ENCODE assay signal across 14 cellular contexts in the genomic region with DNA sequence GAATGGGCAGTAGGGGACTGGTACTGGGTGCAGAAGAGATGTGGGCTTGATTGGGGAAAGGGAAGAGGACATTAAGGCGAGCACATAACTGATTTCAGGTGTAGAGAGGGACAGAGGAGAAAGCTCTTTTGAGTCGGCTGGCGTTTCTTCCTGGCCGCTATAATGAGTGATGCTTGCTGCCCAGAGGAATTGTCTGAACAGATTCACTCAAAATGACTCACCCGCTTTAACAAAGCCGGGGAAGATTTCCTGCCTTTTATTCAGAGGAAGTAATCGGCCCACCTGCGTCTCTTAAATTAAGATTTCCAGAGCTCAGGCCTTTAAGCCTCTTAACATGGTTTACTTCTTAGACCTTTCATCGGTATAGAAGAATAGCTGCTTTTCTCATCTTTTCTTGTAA.
DNase-seq lines count a peak whose midpoint lies in the region; ATAC-seq and TF ChIP-seq lines count a peak whose summit lies in the region.
"Had no signal": no experiment of that assay in that cellular context is flagged by ENCODE, and none has a peak within 500 bp of the region (broad histone marks: within the 10 kb centered on the region; RNA-seq: fewer than 3 reads in every experiment).

No MANE protein-coding gene starts in this region.

- H2BK15ac ChIP-seq in IMR-90 (ENCODE audit: low read depth, low read length), result no peak overlapping the region

- H3K4me1 ChIP-seq in IMR-90 (ENCODE audit: control insufficient read depth, insufficient read depth, low read length) (no peaks in the 10 kb centered on the region; the same call in 1 of the 2 replicates), body of pancreas (no peaks in the 10 kb centered on the region)
- H3K4me1 ChIP-seq: upper lobe of right lung had no signal

- no peaks in the 10 kb centered on the region for H3K9me1 ChIP-seq in IMR-90 (ENCODE audit: insufficient read depth, low read length)

- H3K27ac ChIP-seq in IMR-90 (ENCODE audit: insufficient read depth, low read length) (no peak overlapping the region), brain microvascular endothelial cell (no peak overlapping the region), body of pancreas (no peak overlapping the region)
- H3K27ac ChIP-seq: upper lobe of right lung had no signal

- H3K4me3 ChIP-seq in IMR-90 (ENCODE audit: insufficient read depth, low read depth, low read length) (no peak overlapping the region), brain microvascular endothelial cell (ENCODE audit: low read depth, low read length) (no peak overlapping the region), body of pancreas (no peak overlapping the region)
- H3K4me3 ChIP-seq: upper lobe of right lung had no signal

- in situ Hi-C loops in IMR-90 (cut with MboI; ENCODE audit: low sequenced_read_pairs), result no loop called here
- in situ Hi-C loops in brain microvascular endothelial cell (cut with HindIII; ENCODE audit: low pct_ligation_motif_present, low sequenced_read_pairs), result no loop called here

- H3K27me3 ChIP-seq in IMR-90 (ENCODE audit: control insufficient read depth, insufficient read depth, low read length) (no peaks in the 10 kb centered on the region), brain microvascular endothelial cell (replicated peaks) (no peaks in the 10 kb centered on the region), body of pancreas (no peaks in the 10 kb centered on the region)
- H3K27me3 ChIP-seq: upper lobe of right lung had no signal

- no peak overlapping the region for H2AK5ac ChIP-seq in IMR-90 (ENCODE audit: low read depth, low read length)

- H3K36me3 ChIP-seq in IMR-90 (ENCODE audit: control insufficient read depth, insufficient read depth, low read length) (no peaks in the 10 kb centered on the region), brain microvascular endothelial cell (replicated peaks) (no peaks in the 10 kb centered on the region), body of pancreas (replicated peaks in 1 of 2; ENCODE audit: insufficient read depth in 1 of 2, low read depth in 2 of 2) (no peaks in the 10 kb centered on the region)
- H3K36me3 ChIP-seq: upper lobe of right lung had no signal

- TF ChIP-seq POLR2A in IMR-90 (IDR thresholded peaks at IDR 0.05; ENCODE audit: low read depth, low read length) (no peak), body of pancreas (IDR thresholded peaks at IDR 0.05) (no peak)

- BruUV-seq in IMR-90 (replicated peaks; lab: Mats Ljungman, UMichigan), result no TSS peak

- no peak overlapping the region for H4K8ac ChIP-seq in IMR-90 (ENCODE audit: low read depth in 2 of 2, low read length in 2 of 2)

- H2BK5ac ChIP-seq in IMR-90 (ENCODE audit: low read depth, low read length, poor library complexity, severe bottlenecking), result no peak overlapping the region

- DNase-seq in D341Med (ENCODE audit: low spot score) (peak; percentile 4), IMR-90 (no peak), brain microvascular endothelial cell (peak; percentile 16), iris pigment epithelial cell (ENCODE audit: low read depth) (peak; percentile 35), NCI-H774 (lab: John Stamatoyannopoulos, UW) (no peak), NCI-H2171 (lab: John Stamatoyannopoulos, UW) (no peak), body of pancreas (no peak)
- DNase-seq: activated B cell treated with CpG ODN at 0.5 μM for 24 hours; activated T-cell treated with anti-CD3 and anti-CD28 coated beads, Interleukin-2, amount 50 U/mL, for 72 hours; aorta; NCI-H1105 treated with DMSO at 0.1 percent for 48 hours; stimulated activated CD4-positive, alpha-beta T cell treated with anti-CD3 and anti-CD28 coated beads, Interleukin-2, amount 100 ng/mL, for 24 hours; upper lobe of right lung had no signal

- H2AFZ ChIP-seq in IMR-90 (replicated peaks; ENCODE audit: low read length, poor library complexity), result peak overlapping the region; percentile 44

- H4K20me1 ChIP-seq in IMR-90 (ENCODE audit: insufficient read depth, low read length), result no peaks in the 10 kb centered on the region

- no peak overlapping the region; the same call in 1 of the 2 replicates for H3K4me2 ChIP-seq in IMR-90 (ENCODE audit: low read depth, low read length)

- POLR2A ChIA-PET in IMR-90 (lab: Charles Lee; ENCODE audit: unreplicated experiment), result no interaction called here

- no peak overlapping the region for H3K14ac ChIP-seq in IMR-90 (replicated peaks; ENCODE audit: low read depth, low read length)

- CTCF ChIA-PET in IMR-90 (lab: Yijun Ruan, JAX), result interaction anchor here (0.5 kb wide), 1 partner anchor 87 kb away, joined by 4 read pairs; no protein-coding TSS in a partner anchor

- H3K4ac ChIP-seq in IMR-90 (ENCODE audit: low read depth, low read length), result no peak overlapping the region

- H3K9ac ChIP-seq in IMR-90 (ENCODE audit: low read depth, low read length), result no peak overlapping the region

- dilution Hi-C loops in IMR-90 (cut with HindIII; ENCODE audit: low sequenced_read_pairs, unreplicated experiment), result no loop called here

- no peak overlapping the region for H2AK9ac ChIP-seq in IMR-90 (replicated peaks; ENCODE audit: low read depth, low read length, poor library complexity)

- no peak overlapping the region for H3K18ac ChIP-seq in IMR-90 (ENCODE audit: low read depth, low read length)

- H3K56ac ChIP-seq in IMR-90 (ENCODE audit: extremely low read depth, insufficient read depth, low read length), result no peak overlapping the region

- no peak overlapping the region for H2BK20ac ChIP-seq in IMR-90 (ENCODE audit: low read depth, low read length)

- TF ChIP-seq RAD21 in IMR-90 (IDR thresholded peaks at IDR 0.05; ENCODE audit: low read length), result no peak

- ATAC-seq in IMR-90 (ENCODE audit: low read depth), result no peak
- no peak for ATAC-seq in HG02759 (IDR thresholded peaks at IDR 0.05; ENCODE audit: unreplicated experiment)
- no peak for ATAC-seq in body of pancreas
- ATAC-seq: activated T-cell treated with anti-CD3 and anti-CD28 coated beads, Interleukin-2, amount 50 U/mL, for 72 hours; upper lobe of right lung had no signal

- TF ChIP-seq CTCF in IMR-90 (conservative IDR thresholded peaks at IDR 0.05; ENCODE audit: low read depth, low read length), result no peak
- no peak for TF ChIP-seq CTCF in brain microvascular endothelial cell (IDR thresholded peaks at IDR 0.05; ENCODE audit: low read depth, low read length, missing control alignments)
- TF ChIP-seq CTCF in body of pancreas (IDR thresholded peaks at IDR 0.05), result no peak

- no peak overlapping the region for H3K23ac ChIP-seq in IMR-90 (ENCODE audit: low read depth, low read length)

- no peak overlapping the region for H2BK120ac ChIP-seq in IMR-90 (ENCODE audit: low read depth, low read length)

- no peak overlapping the region for H4K5ac ChIP-seq in IMR-90 (ENCODE audit: low read depth, low read length)

- no peaks in the 10 kb centered on the region for H3K79me1 ChIP-seq in IMR-90 (ENCODE audit: low read depth in 1 of 2, low read length in 2 of 2)

- 73% methylated on average over 2 of the region's 9 CpGs; no CpG with 5 or more reads in 1 of the 2 experiments for WGBS in IMR-90 (ENCODE audit: extremely low coverage in 2 of 2, insufficient read length in 1 of 2), 2 experiments
- 70 to 78% methylated on average over 8 to 9 of the region's 9 CpGs for WGBS in body of pancreas, 2 donors

- H3K9me3 ChIP-seq in IMR-90 (ENCODE audit: control insufficient read depth, insufficient read depth, low read length) (no peaks in the 10 kb centered on the region), body of pancreas (no peaks in the 10 kb centered on the region)
- H3K9me3 ChIP-seq: upper lobe of right lung had no signal

- H4K91ac ChIP-seq in IMR-90 (ENCODE audit: insufficient read depth, low read depth, low read length), result no peak overlapping the region

- intact Hi-C loops in IMR-90 (cut with micrococcal nuclease) (no loop called here), body of pancreas (cut with DNase I) (no loop called here)

TF ChIP-seq in IMR-90, 13 proteins besides CTCF, POLR2A, EP300 and RAD21:
- TF ChIP-seq CHD1 (IDR thresholded peaks at IDR 0.05; ENCODE audit: low read depth, low read length), result no peak
- no peak for TF ChIP-seq NFE2L2 (IDR thresholded peaks at IDR 0.05; ENCODE audit: low read depth, low read length)
- TF ChIP-seq CEBPB (IDR thresholded peaks at IDR 0.05; ENCODE audit: low read depth, low read length), result no peak
- no peak for TF ChIP-seq USF2 (IDR thresholded peaks at IDR 0.05; ENCODE audit: low read depth, low read length)
- no peak for TF ChIP-seq RFX5 (IDR thresholded peaks at IDR 0.05; ENCODE audit: low read depth, low read length)
- TF ChIP-seq, protein P1, sequence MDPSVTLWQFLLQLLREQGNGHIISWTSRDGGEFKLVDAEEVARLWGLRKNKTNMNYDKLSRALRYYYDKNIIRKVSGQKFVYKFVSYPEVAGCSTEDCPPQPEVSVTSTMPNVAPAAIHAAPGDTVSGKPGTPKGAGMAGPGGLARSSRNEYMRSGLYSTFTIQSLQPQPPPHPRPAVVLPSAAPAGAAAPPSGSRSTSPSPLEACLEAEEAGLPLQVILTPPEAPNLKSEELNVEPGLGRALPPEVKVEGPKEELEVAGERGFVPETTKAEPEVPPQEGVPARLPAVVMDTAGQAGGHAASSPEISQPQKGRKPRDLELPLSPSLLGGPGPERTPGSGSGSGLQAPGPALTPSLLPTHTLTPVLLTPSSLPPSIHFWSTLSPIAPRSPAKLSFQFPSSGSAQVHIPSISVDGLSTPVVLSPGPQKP (IDR thresholded peaks at IDR 0.05; ENCODE audit: borderline replicate concordance, low read depth, low read length), result no peak
- TF ChIP-seq MAZ (IDR thresholded peaks at IDR 0.05; ENCODE audit: borderline replicate concordance, low read depth, low read length), result no peak
- no peak for TF ChIP-seq RCOR1 (IDR thresholded peaks at IDR 0.05; ENCODE audit: insufficient replicate concordance, low read length)
- no peak for TF ChIP-seq BHLHE40 (IDR thresholded peaks at IDR 0.05; ENCODE audit: low read depth, low read length)
- no peak for TF ChIP-seq SMC3 (IDR thresholded peaks at IDR 0.05; ENCODE audit: low read depth, low read length)

Comparison
In these comparisons a context has a peak if more than half of its experiments do, and no peak if none do; other contexts are left out.
1. DNase-seq: peak in D341Med (single experiment), brain microvascular endothelial cell (single experiment) and iris pigment epithelial cell (single experiment); none in IMR-90 (single experiment), NCI-H774 (single experiment), NCI-H2171 (single experiment) and body of pancreas (0 of 4).